13 cellular contexts compared by ENCODE assay signal in genomic region chr9:20512106-20512505, GRCh38.
DNase-seq lines count a peak whose midpoint lies in the region; FAIRE-seq and TF ChIP-seq lines count a peak whose summit lies in the region.
"Had no signal": no experiment of that assay in that cellular context is flagged by ENCODE, and none has a peak within 500 bp of the region (broad histone marks: within the 10 kb centered on the region; RNA-seq: fewer than 3 reads in every experiment).

No MANE protein-coding gene starts in this region.

- intact Hi-C loops in posterior cingulate gyrus (cut with DNase I), result no loop called here

- H3K4me2 ChIP-seq in osteoblast (ENCODE audit: insufficient read depth, low read length), result peak overlapping the region; percentile 51

- H3K27me3 Mint-ChIP-seq in T-helper 1 cell treated with Interleukin-12 subunit alpha and Interleukin-12 subunit beta and Interleukin-4 antibody, amounts not matched to agents 30 μg/mL and 1 μg/mL, for 36 hours (ENCODE audit: low read depth), result no peaks in the 10 kb centered on the region
- H3K27me3 Mint-ChIP-seq: activated CD4-positive, alpha-beta T cell treated with anti-CD3 and anti-CD28 coated beads, Interleukin-2, amount 10 ng/mL, durations not matched to agents 7 days and 5 days had no signal

- H3K9me3 Mint-ChIP-seq in T-helper 1 cell treated with Interleukin-12 subunit alpha and Interleukin-12 subunit beta and Interleukin-4 antibody, amounts not matched to agents 30 μg/mL and 1 μg/mL, for 36 hours, result no peaks in the 10 kb centered on the region

- no peaks in the 10 kb centered on the region for H3K36me3 ChIP-seq in KOPT-K1 (ENCODE audit: insufficient read depth, low read length)
- H3K36me3 ChIP-seq in bronchial epithelial cell (ENCODE audit: control insufficient read depth, insufficient read depth, low read length), result no peaks in the 10 kb centered on the region
- H3K36me3 ChIP-seq in osteoblast (ENCODE audit: insufficient read depth, low read length), result no peaks in the 10 kb centered on the region

- no peak overlapping the region for H3K4me3 Mint-ChIP-seq in T-helper 1 cell treated with Interleukin-12 subunit alpha and Interleukin-12 subunit beta and Interleukin-4 antibody, amounts not matched to agents 30 μg/mL and 1 μg/mL, for 36 hours
- H3K4me3 Mint-ChIP-seq: activated CD4-positive, alpha-beta T cell treated with anti-CD3 and anti-CD28 coated beads, Interleukin-2, amount 10 ng/mL, durations not matched to agents 7 days and 5 days had no signal

- H3K27me3 ChIP-seq in bronchial epithelial cell (ENCODE audit: control insufficient read depth, insufficient read depth, low read length) (no peaks in the 10 kb centered on the region), osteoblast (ENCODE audit: insufficient read depth, low read length) (no peaks in the 10 kb centered on the region)

- TF ChIP-seq CTCF in bronchial epithelial cell (IDR thresholded peaks at IDR 0.05; ENCODE audit: insufficient read depth, low read length, severe bottlenecking) (no peak), osteoblast (IDR thresholded peaks at IDR 0.05; ENCODE audit: extremely low read depth, low read depth, low read length) (no peak)

- FAIRE-seq in bronchial epithelial cell (lab: Jason Lieb, UNC), result no peak
- FAIRE-seq: A204.1 had no signal

- H3K27ac ChIP-seq in KOPT-K1 (ENCODE audit: low read depth, low read length, poor library complexity, severe bottlenecking) (peak overlapping the region; percentile 86), osteoblast (ENCODE audit: low read depth, low read length) (peak overlapping the region; percentile 9)

- no peak overlapping the region for H3K4me3 ChIP-seq in bronchial epithelial cell (ENCODE audit: low read depth, low read length)
- no peak overlapping the region for H3K4me3 ChIP-seq in osteoblast (ENCODE audit: insufficient read depth, low read length)

- peak overlapping the region; percentile 0 for H3K27ac Mint-ChIP-seq in T-helper 1 cell treated with Interleukin-12 subunit alpha and Interleukin-12 subunit beta and Interleukin-4 antibody, amounts not matched to agents 30 μg/mL and 1 μg/mL, for 36 hours

- peaks cover 14% of the 10 kb centered on the region for H3K4me1 ChIP-seq in osteoblast (ENCODE audit: insufficient read depth, low read length)

- no peak overlapping the region for H2AFZ ChIP-seq in osteoblast (ENCODE audit: low read length)

- H4K20me1 ChIP-seq in osteoblast (ENCODE audit: insufficient read depth, low read length), result no peaks in the 10 kb centered on the region

- DNase-seq in T-helper 1 cell (no peak), bronchial epithelial cell (ENCODE audit: low read depth) (peak; percentile 61), osteoblast (ENCODE audit: insufficient read length, low spot score, missing footprints) (peak; percentile 65), posterior cingulate gyrus (no peak), NCI-H82 treated with DMSO at 0.1 percent for 48 hours (lab: John Stamatoyannopoulos, UW; ENCODE audit: unreplicated experiment) (no peak)
- DNase-seq in activated CD4-positive, alpha-beta T cell treated with anti-CD3 and anti-CD28 coated beads for 4 hours, result no peak
- DNase-seq: activated CD4-positive, alpha-beta T cell treated with anti-CD3 and anti-CD28 coated beads, Interleukin-2, amount 10 ng/mL, durations not matched to agents 7 days and 5 days; foreskin melanocyte; NCI-H2081; SHP77 treated with DMSO at 0.1 percent for 48 hours had no signal

- peaks cover 71% of the 10 kb centered on the region for H3K4me1 Mint-ChIP-seq in T-helper 1 cell treated with Interleukin-12 subunit alpha and Interleukin-12 subunit beta and Interleukin-4 antibody, amounts not matched to agents 30 μg/mL and 1 μg/mL, for 36 hours (ENCODE audit: low read depth)

- H3K9me3 ChIP-seq in KOPT-K1 (ENCODE audit: insufficient read depth, low read length, poor library complexity, severe bottlenecking) (no peaks in the 10 kb centered on the region), osteoblast (ENCODE audit: low read depth, low read length) (no peaks in the 10 kb centered on the region)

- H3K79me2 ChIP-seq in osteoblast (ENCODE audit: insufficient read depth, low read length), result no peaks in the 10 kb centered on the region

- H3K36me3 Mint-ChIP-seq in T-helper 1 cell treated with Interleukin-12 subunit alpha and Interleukin-12 subunit beta and Interleukin-4 antibody, amounts not matched to agents 30 μg/mL and 1 μg/mL, for 36 hours (ENCODE audit: low read depth), result peaks cover 17% of the 10 kb centered on the region

Comparison
In these comparisons a context has a peak if more than half of its experiments do, and no peak if none do; other contexts are left out.
1. DNase-seq: peak in bronchial epithelial cell (single experiment) and osteoblast (single experiment); none in T-helper 1 cell (0 of 5), posterior cingulate gyrus (0 of 10), NCI-H82 treated with DMSO at 0.1 percent for 48 hours (single experiment) and activated CD4-positive, alpha-beta T cell treated with anti-CD3 and anti-CD28 coated beads for 4 hours (0 of 2).